In the genomic region with DNA sequence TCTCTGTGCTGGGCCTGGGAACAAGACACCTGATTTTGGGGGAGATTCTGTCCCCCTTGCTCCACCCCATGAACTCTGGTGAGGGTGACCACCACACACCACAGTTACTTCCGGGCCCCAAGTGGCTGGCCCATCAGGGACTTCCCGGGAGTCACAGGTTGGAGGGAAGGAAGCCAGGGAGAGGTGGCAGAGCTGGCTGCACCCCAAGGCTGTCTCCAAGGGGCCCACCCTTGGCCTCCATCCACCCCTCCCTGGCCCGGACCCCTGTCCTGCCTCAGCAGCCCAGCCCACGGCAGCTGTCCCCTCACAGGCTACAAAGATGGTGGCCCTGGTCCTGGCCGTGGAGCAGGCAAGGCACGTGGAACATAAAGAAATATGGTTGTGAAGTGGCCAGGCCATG, we compare ENCODE assay signal across 3 cellular contexts. TPM values are rescaled to one million over a fixed set of nuclear protein-coding genes. Genes with fewer than 3 reads are reported as not detected.
"Had no signal": no experiment of that assay in that cellular context is flagged by ENCODE, and none has a peak within 500 bp of the region (broad histone marks: within the 10 kb centered on the region; RNA-seq: fewer than 3 reads in every experiment).

No MANE protein-coding gene starts in this region.

RNA-seq across cellular contexts. Expression of a gene that starts 23.2 kb away (rescaled TPM):
- total RNA-seq: activated CD8-positive, alpha-beta T cell treated with anti-CD3 and anti-CD28 coated beads for 36 hours; K562; SJSA1 had no signal
